Comparison of ENCODE assay signal across 10 cellular contexts in genomic region chrX:9997524-9997923, GRCh38. TPM values are rescaled to one million over a fixed set of nuclear protein-coding genes. Genes with fewer than 3 reads are reported as not detected.
DNase-seq lines count a peak whose midpoint lies in the region; ATAC-seq and TF ChIP-seq lines count a peak whose summit lies in the region.
"Had no signal": no experiment of that assay in that cellular context is flagged by ENCODE, and none has a peak within 500 bp of the region (broad histone marks: within the 10 kb centered on the region; RNA-seq: fewer than 3 reads in every experiment).

No MANE protein-coding gene starts in this region.

- H3K36me3 ChIP-seq in MM.1S (replicated peaks; ENCODE audit: insufficient read depth, low read length) (no peaks in the 10 kb centered on the region), A673 (ENCODE audit: insufficient read depth, low read length, poor library complexity, severe bottlenecking) (no peaks in the 10 kb centered on the region), gastroesophageal sphincter (no peaks in the 10 kb centered on the region)

- H3K79me2 ChIP-seq in MM.1S (ENCODE audit: low read length), result no peaks in the 10 kb centered on the region

- no peak for TF ChIP-seq EP300 in gastroesophageal sphincter (IDR thresholded peaks at IDR 0.05)

- peak overlapping the region; percentile 84 for H3K9ac ChIP-seq in MM.1S (ENCODE audit: low read length)

- H3K9me3 Mint-ChIP-seq in activated naive CD8-positive, alpha-beta T cell treated with anti-CD3 and anti-CD28 coated beads for 36 hours, result no peaks in the 10 kb centered on the region
- H3K9me3 Mint-ChIP-seq in stimulated activated naive CD8-positive, alpha-beta T cell treated with anti-CD3 and anti-CD28 coated beads, Interleukin-15, Interleukin-2, amounts not matched to agents 100 ng/mL and 50 ng/mL, for 24 hours, result no peaks in the 10 kb centered on the region
- H3K9me3 Mint-ChIP-seq: IgD-negative memory B cell had no signal

- H3K4me3 ChIP-seq in MM.1S (ENCODE audit: low read length) (peak overlapping the region; percentile 51), A673 (ENCODE audit: low read depth, low read length, poor library complexity, severe bottlenecking) (no peak overlapping the region), gastroesophageal sphincter (no peak overlapping the region)

- peak overlapping the region; percentile 67 for H3K27ac Mint-ChIP-seq in activated naive CD8-positive, alpha-beta T cell treated with anti-CD3 and anti-CD28 coated beads for 36 hours
- H3K27ac Mint-ChIP-seq in stimulated activated naive CD8-positive, alpha-beta T cell treated with anti-CD3 and anti-CD28 coated beads, Interleukin-15, Interleukin-2, amounts not matched to agents 100 ng/mL and 50 ng/mL, for 24 hours, result peak overlapping the region; percentile 68

- no peak overlapping the region for H3K4me3 Mint-ChIP-seq in activated naive CD8-positive, alpha-beta T cell treated with anti-CD3 and anti-CD28 coated beads for 36 hours
- no peak overlapping the region for H3K4me3 Mint-ChIP-seq in stimulated activated naive CD8-positive, alpha-beta T cell treated with anti-CD3 and anti-CD28 coated beads, Interleukin-15, Interleukin-2, amounts not matched to agents 100 ng/mL and 50 ng/mL, for 24 hours

- DNase-seq in activated naive CD4-positive, alpha-beta T cell treated with Interleukin-2 at 50 U/mL for 16 hours, result peak; percentile 77
- no peak for DNase-seq in activated naive CD4-positive, alpha-beta T cell (lab: John Stamatoyannopoulos, UW)
- DNase-seq in MM.1S (peak; percentile 83), A673 (ENCODE audit: low spot score) (no peak), SIG-M5 (lab: John Stamatoyannopoulos, UW) (no peak)
- DNase-seq in activated naive CD8-positive, alpha-beta T cell treated with anti-CD3 and anti-CD28 coated beads for 36 hours, result peak; percentile 72
- DNase-seq: NCI-H510A had no signal

- no TSS peak for BruUV-seq in A673 (replicated peaks; lab: Mats Ljungman, UMichigan)

- TF ChIP-seq POLR2A in gastroesophageal sphincter (IDR thresholded peaks at IDR 0.05), result no peak

- H3K4me2 ChIP-seq in MM.1S (ENCODE audit: low read depth, low read length), result peak overlapping the region; percentile 70

- H3K27me3 ChIP-seq in MM.1S (replicated peaks; ENCODE audit: insufficient read depth, low read length) (no peaks in the 10 kb centered on the region), A673 (replicated peaks; ENCODE audit: insufficient read depth, low read depth, low read length, poor library complexity) (no peaks in the 10 kb centered on the region), gastroesophageal sphincter (no peaks in the 10 kb centered on the region)

- no peaks in the 10 kb centered on the region; the same call in 1 of the 2 replicates for H3F3A ChIP-seq in MM.1S (ENCODE audit: insufficient read depth, low read length)

- intact Hi-C loops in A673 (cut with micrococcal nuclease; ENCODE audit: unreplicated experiment), result loop anchor here (5.0 kb wide), 1 partner anchor 175 kb away; no protein-coding TSS in a partner anchor

- WGBS in gastroesophageal sphincter (ENCODE audit: low coverage in 1 of 2), 2 donors, result no CpG with 5 or more reads among the region's 8 CpGs

- H3K27me3 Mint-ChIP-seq in activated naive CD8-positive, alpha-beta T cell treated with anti-CD3 and anti-CD28 coated beads for 36 hours, result no peaks in the 10 kb centered on the region
- no peaks in the 10 kb centered on the region for H3K27me3 Mint-ChIP-seq in stimulated activated naive CD8-positive, alpha-beta T cell treated with anti-CD3 and anti-CD28 coated beads, Interleukin-15, Interleukin-2, amounts not matched to agents 100 ng/mL and 50 ng/mL, for 24 hours
- H3K27me3 Mint-ChIP-seq: IgD-negative memory B cell had no signal

- H4K20me1 ChIP-seq in MM.1S (ENCODE audit: insufficient read depth, low read length), result no peaks in the 10 kb centered on the region

- H3K36me3 Mint-ChIP-seq in activated naive CD8-positive, alpha-beta T cell treated with anti-CD3 and anti-CD28 coated beads for 36 hours, result no peaks in the 10 kb centered on the region
- no peaks in the 10 kb centered on the region for H3K36me3 Mint-ChIP-seq in stimulated activated naive CD8-positive, alpha-beta T cell treated with anti-CD3 and anti-CD28 coated beads, Interleukin-15, Interleukin-2, amounts not matched to agents 100 ng/mL and 50 ng/mL, for 24 hours (ENCODE audit: low read depth)
- H3K36me3 Mint-ChIP-seq: IgD-negative memory B cell had no signal

- CTCF ChIA-PET in A673 (lab: Charles Lee), result no interaction called here

- H3K27ac ChIP-seq in MM.1S (ENCODE audit: low read length) (peak overlapping the region; percentile 91), A673 (ENCODE audit: low read depth, low read length, poor library complexity, severe bottlenecking) (no peak overlapping the region), gastroesophageal sphincter (no peak overlapping the region)

- ATAC-seq in gastroesophageal sphincter, result no peak

- POLR2A ChIA-PET in A673 (lab: Charles Lee; ENCODE audit: low non-redundant PET), result no interaction called here

- H3K4me1 Mint-ChIP-seq in activated naive CD8-positive, alpha-beta T cell treated with anti-CD3 and anti-CD28 coated beads for 36 hours, result peaks cover 6% of the 10 kb centered on the region
- H3K4me1 Mint-ChIP-seq in stimulated activated naive CD8-positive, alpha-beta T cell treated with anti-CD3 and anti-CD28 coated beads, Interleukin-15, Interleukin-2, amounts not matched to agents 100 ng/mL and 50 ng/mL, for 24 hours (ENCODE audit: low read depth), result peaks cover 21% of the 10 kb centered on the region

- H3K9me3 ChIP-seq in MM.1S (replicated peaks; ENCODE audit: insufficient read depth, low read length) (no peaks in the 10 kb centered on the region), A673 (ENCODE audit: low read depth, low read length, poor library complexity, severe bottlenecking) (peaks cover 10% of the 10 kb centered on the region), gastroesophageal sphincter (no peaks in the 10 kb centered on the region)

- H3K9me2 ChIP-seq in MM.1S (replicated peaks; ENCODE audit: insufficient read depth, low read length), result no peaks in the 10 kb centered on the region

- TF ChIP-seq CTCF in MM.1S (IDR thresholded peaks at IDR 0.05; ENCODE audit: low read length) (no peak), A673 (conservative IDR thresholded peaks at IDR 0.05; ENCODE audit: low read depth, low read length) (no peak), gastroesophageal sphincter (IDR thresholded peaks at IDR 0.05) (no peak)

- H2AFZ ChIP-seq in MM.1S (ENCODE audit: low read length), result peak overlapping the region; percentile 43; the same call in 1 of the 2 replicates

- H3K4me1 ChIP-seq in MM.1S (ENCODE audit: low read length) (peaks cover 22% of the 10 kb centered on the region), A673 (ENCODE audit: insufficient read depth, low read length, poor library complexity, severe bottlenecking) (no peaks in the 10 kb centered on the region), gastroesophageal sphincter (peaks cover 0 to 14% (median 0%) of the 10 kb centered on the region in 3 donors)

RNA-seq across cellular contexts. Expression of gene CLDN34, which starts 30.4 kb away (rescaled TPM):
- not detected for total RNA-seq in activated naive CD8-positive, alpha-beta T cell treated with anti-CD3 and anti-CD28 coated beads for 36 hours
- total RNA-seq in A673 (2021), result 0.31 TPM in 1 of 2 replicates, not detected in the other
- total RNA-seq in gastroesophageal sphincter, result not detected

Comparison
In these comparisons a context has a peak if more than half of its experiments do, and no peak if none do; other contexts are left out.
1. DNase-seq: peak in activated naive CD4-positive, alpha-beta T cell treated with Interleukin-2 at 50 U/mL for 16 hours (single experiment), MM.1S (single experiment) and activated naive CD8-positive, alpha-beta T cell treated with anti-CD3 and anti-CD28 coated beads for 36 hours (single experiment); none in activated naive CD4-positive, alpha-beta T cell (0 of 4), A673 (single experiment) and SIG-M5 (single experiment).